Comparison of ENCODE assay signal across 26 cellular contexts in genomic region chr18:66077066-66077465, GRCh38.
"Had no signal": no experiment of that assay in that cellular context is flagged by ENCODE, and none has a peak within 500 bp of the region (broad histone marks: within the 10 kb centered on the region; RNA-seq: fewer than 3 reads in every experiment).

No MANE protein-coding gene starts in this region.

- H3K36me3 Mint-ChIP-seq: activated naive CD8-positive, alpha-beta T cell had no signal

- H3K9me3 ChIP-seq: colonic mucosa had no signal

- H3K27ac ChIP-seq: brain microvascular endothelial cell, colonic mucosa, VCaP had no signal

- H3K4me1 Mint-ChIP-seq: activated T-helper 17 cell treated with anti-CD3 and anti-CD28 coated beads, Interleukin-2, amount 50 U/mL, for 72 hours had no signal

- H3K4me1 ChIP-seq: colonic mucosa had no signal

- H3K27me3 Mint-ChIP-seq: activated CD8-positive, alpha-beta T cell treated with anti-CD3 and anti-CD28 coated beads for 36 hours; activated naive CD8-positive, alpha-beta T cell; activated T-helper 17 cell treated with anti-CD3 and anti-CD28 coated beads, Interleukin-2, amount 50 U/mL, for 72 hours had no signal

- H3K27me3 ChIP-seq: brain microvascular endothelial cell, colonic mucosa had no signal

- H3K27ac Mint-ChIP-seq: activated CD8-positive, alpha-beta T cell treated with anti-CD3 and anti-CD28 coated beads for 36 hours; activated naive CD8-positive, alpha-beta T cell; activated T-helper 17 cell treated with anti-CD3 and anti-CD28 coated beads, Interleukin-2, amount 50 U/mL, for 72 hours; WTC11 had no signal

- H3K4me3 ChIP-seq: colonic mucosa had no signal

- H3K4me3 Mint-ChIP-seq: activated CD8-positive, alpha-beta T cell treated with anti-CD3 and anti-CD28 coated beads for 36 hours; activated naive CD8-positive, alpha-beta T cell; activated T-cell treated with anti-CD3 and anti-CD28 coated beads, Interleukin-2, amount 50 U/mL, for 4 hours; activated T-helper 17 cell treated with anti-CD3 and anti-CD28 coated beads, Interleukin-2, amount 50 U/mL, for 72 hours; WTC11 had no signal

- DNase-seq: activated CD4-positive, alpha-beta T cell treated with anti-CD3 and anti-CD28 coated beads for 48 hours; activated CD4-positive, alpha-beta T cell treated with anti-CD3 and anti-CD28 coated beads, Interleukin-2, amount 50 U/mL, for 1 hour; activated CD4-positive, alpha-beta T cell treated with anti-CD3 and anti-CD28 coated beads, Interleukin-2, amount 50 U/mL, for 48 hours; activated CD8-positive, alpha-beta memory T cell treated with anti-CD3 and anti-CD28 coated beads for 24 hours; activated CD8-positive, alpha-beta T cell treated with anti-CD3 and anti-CD28 coated beads for 36 hours; activated effector memory CD4-positive, alpha-beta T cell treated with Interleukin-2 at 50 U/mL for 16 hours; activated gamma-delta T cell treated with Interleukin-2 at 50 U/mL for 16 hours; activated naive CD4-positive, alpha-beta T cell treated with anti-CD3 and anti-CD28 coated beads, Interleukin-2, amount 50 U/mL, for 16 hours; activated naive CD4-positive, alpha-beta T cell treated with Interleukin-2 at 50 U/mL for 16 hours; activated T-cell treated with anti-CD3 and anti-CD28 coated beads, Interleukin-2, amount 50 U/mL, for 4 hours; amniotic stem cell; anterior cingulate cortex; brain microvascular endothelial cell; central memory CD4-positive, alpha-beta T cell; cerebellar nuclear complex; colonic mucosa; effector CD8-positive, alpha-beta T cell; foreskin fibroblast; T-helper 2 cell had no signal

- H3K36me3 ChIP-seq: brain microvascular endothelial cell, colonic mucosa had no signal

- FAIRE-seq: endometrium, endothelial cell of umbilical vein, frontal cortex had no signal
